14 cellular contexts compared by ENCODE assay signal in genomic region chr4:80011636-80012236, GRCh38.
DNase-seq lines count a peak whose midpoint lies in the region; ATAC-seq and TF ChIP-seq lines count a peak whose summit lies in the region.
"Had no signal": no experiment of that assay in that cellular context is flagged by ENCODE, and none has a peak within 500 bp of the region (broad histone marks: within the 10 kb centered on the region; RNA-seq: fewer than 3 reads in every experiment).

No MANE protein-coding gene starts in this region.

- 33% methylated on average over 3 of the region's 3 CpGs for WGBS in smooth muscle cell (ENCODE audit: low lambda C conversion rate)

- H3K9me3 ChIP-seq in T-helper 17 cell (ENCODE audit: control insufficient read depth, low read length, poor library complexity, severe bottlenecking), result no peaks in the 10 kb centered on the region
- H3K9me3 ChIP-seq in fibroblast of lung (ENCODE audit: control insufficient read depth, insufficient read depth, low read depth, low read length), result no peaks in the 10 kb centered on the region
- no peaks in the 10 kb centered on the region for H3K9me3 ChIP-seq in smooth muscle cell (replicated peaks; ENCODE audit: low read depth)

- peaks cover 9% of the 10 kb centered on the region for H3K36me3 Mint-ChIP-seq in T-helper 17 cell (ENCODE audit: low read depth)

- H3F3A ChIP-seq in smooth muscle cell (ENCODE audit: low read depth), result peaks cover 7% of the 10 kb centered on the region

- H4K20me1 ChIP-seq in fibroblast of lung (ENCODE audit: control insufficient read depth, extremely low read depth, insufficient read depth, low read length) (no peaks in the 10 kb centered on the region), smooth muscle cell (ENCODE audit: low read depth) (no peaks in the 10 kb centered on the region)

- no peaks in the 10 kb centered on the region for H3K27me3 Mint-ChIP-seq in T-helper 17 cell
- H3K27me3 Mint-ChIP-seq: activated naive CD8-positive, alpha-beta T cell treated with anti-CD3 and anti-CD28 coated beads for 36 hours; naive B cell had no signal

- H2AFZ ChIP-seq in fibroblast of lung (ENCODE audit: low read length) (no peak overlapping the region), smooth muscle cell (ENCODE audit: low read depth) (no peak overlapping the region)

- H3K36me3 ChIP-seq in fibroblast of lung (ENCODE audit: control insufficient read depth, insufficient read depth, low read length) (peaks cover 2% of the 10 kb centered on the region), smooth muscle cell (ENCODE audit: low read depth) (no peaks in the 10 kb centered on the region)

- H3K4me3 Mint-ChIP-seq in T-helper 17 cell, result no peak overlapping the region
- H3K4me3 Mint-ChIP-seq: activated CD8-positive, alpha-beta T cell treated with anti-CD3 and anti-CD28 coated beads, Interleukin-2, amount 10 ng/mL, durations not matched to agents 7 days and 5 days; activated naive CD8-positive, alpha-beta T cell treated with anti-CD3 and anti-CD28 coated beads for 36 hours; naive B cell had no signal

- H3K9ac ChIP-seq in fibroblast of lung (ENCODE audit: insufficient read depth, low read length) (no peak overlapping the region), smooth muscle cell (ENCODE audit: low read depth) (no peak overlapping the region)

- H3K27me3 ChIP-seq in fibroblast of lung (ENCODE audit: control insufficient read depth, insufficient read depth, low read length), result no peaks in the 10 kb centered on the region
- H3K27me3 ChIP-seq in smooth muscle cell (ENCODE audit: low read depth), result no peaks in the 10 kb centered on the region

- ATAC-seq in T-helper 17 cell, result no peak
- no peak for ATAC-seq in GM19023 (IDR thresholded peaks at IDR 0.05; ENCODE audit: unreplicated experiment)
- ATAC-seq: activated CD8-positive, alpha-beta T cell treated with anti-CD3 and anti-CD28 coated beads, Interleukin-2, amount 10 ng/mL, durations not matched to agents 7 days and 5 days had no signal

- DNase-seq in Daoy (ENCODE audit: low read depth), result peak; percentile 14
- no peak for DNase-seq in T-helper 17 cell
- DNase-seq in fibroblast of lung (ENCODE audit: low read depth in 2 of 2), result peak; percentile 79 to 83
- DNase-seq in smooth muscle cell (lab: John Stamatoyannopoulos, UW; ENCODE audit: unreplicated experiment), result no peak
- no peak for DNase-seq in DMS153 (lab: John Stamatoyannopoulos, UW)
- DNase-seq in NCI-H1105 treated with DMSO at 0.1 percent for 48 hours (lab: John Stamatoyannopoulos, UW), result no peak
- DNase-seq in NCI-H1694 treated with DMSO at 0.1 percent for 48 hours (lab: John Stamatoyannopoulos, UW), result no peak
- DNase-seq: activated CD8-positive, alpha-beta T cell treated with anti-CD3 and anti-CD28 coated beads, Interleukin-2, amount 10 ng/mL, durations not matched to agents 7 days and 5 days; activated naive CD8-positive, alpha-beta T cell treated with anti-CD3 and anti-CD28 coated beads for 36 hours; KG1; naive B cell; NCI-H2081 treated with DMSO at 0.1 percent for 48 hours; stimulated activated CD8-positive, alpha-beta memory T cell treated with anti-CD3 and anti-CD28 coated beads, Interleukin-4, amount 100 ng/mL, for 48 hours had no signal

- H3K79me2 ChIP-seq in fibroblast of lung (ENCODE audit: control insufficient read depth, insufficient read depth, low read length) (peaks cover 8% of the 10 kb centered on the region), smooth muscle cell (ENCODE audit: low read depth) (no peaks in the 10 kb centered on the region)

- H3K4me1 Mint-ChIP-seq in T-helper 17 cell, result peaks cover 34% of the 10 kb centered on the region

- H3K4me1 ChIP-seq in fibroblast of lung (ENCODE audit: control insufficient read depth, extremely low read depth, insufficient read depth, low read length), result peaks cover 4% of the 10 kb centered on the region
- peaks cover 25% of the 10 kb centered on the region for H3K4me1 ChIP-seq in smooth muscle cell (ENCODE audit: low read depth)

- H3K27ac ChIP-seq in fibroblast of lung (ENCODE audit: insufficient read depth, low read length) (peak overlapping the region; percentile 49), smooth muscle cell (ENCODE audit: low read depth) (peak overlapping the region; percentile 68)

- H3K4me3 ChIP-seq in fibroblast of lung (replicated peaks in 1 of 4; ENCODE audit: control extremely low read depth in 1 of 4, insufficient read depth in 1 of 4, low read depth in 3 of 4, low read length in 4 of 4) (peak overlapping the region in 2 of 4 experiments; percentile 13 to 20), smooth muscle cell (no peak overlapping the region)

- H3K27ac Mint-ChIP-seq in T-helper 17 cell, result peak overlapping the region; percentile 85
- H3K27ac Mint-ChIP-seq: activated CD8-positive, alpha-beta T cell treated with anti-CD3 and anti-CD28 coated beads, Interleukin-2, amount 10 ng/mL, durations not matched to agents 7 days and 5 days; activated naive CD8-positive, alpha-beta T cell treated with anti-CD3 and anti-CD28 coated beads for 36 hours had no signal

- no peak for TF ChIP-seq CTCF in fibroblast of lung (conservative IDR thresholded peaks at IDR 0.05 in 1 of 2, IDR thresholded peaks at IDR 0.05 in 1 of 2; ENCODE audit: low read depth in 1 of 2, low read length in 2 of 2)
- TF ChIP-seq CTCF in smooth muscle cell (IDR thresholded peaks at IDR 0.05; ENCODE audit: borderline replicate concordance, insufficient read depth, poor library complexity, severe bottlenecking), result no peak

- peak overlapping the region; percentile 62 for H3K4me2 ChIP-seq in fibroblast of lung (ENCODE audit: extremely low read depth, insufficient read depth, low read length)
- H3K4me2 ChIP-seq in smooth muscle cell, result peak overlapping the region; percentile 55

Comparison
In these comparisons a context has a peak if more than half of its experiments do, and no peak if none do; other contexts are left out.
1. DNase-seq: peak in Daoy (single experiment) and fibroblast of lung (2 of 2); none in T-helper 17 cell (0 of 3), smooth muscle cell (single experiment), DMS153 (single experiment), NCI-H1105 treated with DMSO at 0.1 percent for 48 hours (single experiment) and NCI-H1694 treated with DMSO at 0.1 percent for 48 hours (single experiment).